Comparison of ENCODE assay signal across 8 cellular contexts in the genomic region with DNA sequence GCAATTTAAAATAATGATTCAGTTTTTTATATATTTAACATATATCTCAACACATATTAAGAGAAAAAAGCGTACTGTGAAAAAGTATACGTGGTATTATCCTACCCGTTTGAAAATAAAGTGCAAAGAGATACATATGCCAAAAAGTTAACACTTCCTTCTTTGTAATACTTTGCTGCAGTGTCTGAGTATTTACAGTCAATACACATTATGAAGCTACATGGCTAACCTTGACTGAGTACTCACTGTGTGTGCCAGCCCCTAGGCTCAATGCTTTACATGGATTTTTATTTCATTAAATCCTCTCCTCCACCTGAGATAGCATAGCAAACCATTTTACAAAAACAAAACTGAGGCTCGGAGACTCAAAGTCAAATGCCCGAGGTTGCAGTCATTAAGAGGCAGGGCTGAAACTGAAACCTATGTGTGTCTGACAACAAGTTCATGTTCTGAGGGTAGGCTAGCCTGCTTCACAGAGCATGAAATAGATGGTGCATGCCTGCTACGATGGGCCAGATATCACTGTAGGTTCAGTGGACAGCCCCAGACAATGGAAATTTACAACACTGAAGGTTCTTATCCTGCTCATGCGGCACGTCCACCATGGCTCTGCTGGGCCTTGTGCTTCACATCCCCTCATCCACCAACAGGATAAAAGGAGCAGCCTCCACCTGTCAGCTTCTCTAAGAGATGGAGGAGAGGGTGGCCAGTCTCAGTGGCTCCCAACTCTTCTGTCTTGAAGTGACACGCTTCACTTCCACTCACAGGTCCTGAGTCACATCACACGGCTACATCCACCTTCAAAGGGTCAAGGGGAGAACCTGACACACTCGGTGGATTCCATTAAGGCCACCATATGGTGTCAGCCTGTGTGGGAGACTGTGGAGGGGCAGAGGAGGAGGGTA.
ATAC-seq lines count a peak whose summit lies in the region.
"Not testable (repeated sequence)": the region's sequence is repeated elsewhere in the genome, so short reads cannot be mapped to it uniquely, and the experiment has no call there.

No MANE protein-coding gene starts in this region.

- H3K27ac Mint-ChIP-seq in stimulated activated memory B cell treated with anti-CD40 and anti-IgM and Interleukin-4, amounts not matched to agents 10 μg/mL and 1 μg/mL and 100 μg/mL, for 72 hours = not testable (repeated sequence)

- not testable (repeated sequence) for H3K36me3 Mint-ChIP-seq in stimulated activated memory B cell treated with anti-CD40 and anti-IgM and Interleukin-4, amounts not matched to agents 10 μg/mL and 1 μg/mL and 100 μg/mL, for 72 hours

- not testable (repeated sequence) for H3K9me3 Mint-ChIP-seq in stimulated activated memory B cell treated with anti-CD40 and anti-IgM and Interleukin-4, amounts not matched to agents 10 μg/mL and 1 μg/mL and 100 μg/mL, for 72 hours

- peak; percentile 99 for ATAC-seq in GM18520 (IDR thresholded peaks at IDR 0.05; ENCODE audit: unreplicated experiment)
- ATAC-seq in GM19395 (IDR thresholded peaks at IDR 0.05; ENCODE audit: unreplicated experiment) = peak; percentile 100
- peak; percentile 100 for ATAC-seq in GM21576 (IDR thresholded peaks at IDR 0.05; ENCODE audit: unreplicated experiment)
- peak; percentile 100 for ATAC-seq in HG02870 (IDR thresholded peaks at IDR 0.05; ENCODE audit: unreplicated experiment)
- peak; percentile 100 for ATAC-seq in HG03135 (IDR thresholded peaks at IDR 0.05; ENCODE audit: unreplicated experiment)
- peak; percentile 100 for ATAC-seq in HG03565 (IDR thresholded peaks at IDR 0.05; ENCODE audit: unreplicated experiment)
- peak; percentile 48 to 77 for ATAC-seq in activated CD4-positive, CD25-positive, alpha-beta regulatory T cell treated with anti-CD3 and anti-CD28 coated beads, Interleukin-2, amount 50 U/mL, for 24 hours
- ATAC-seq in stimulated activated memory B cell treated with anti-CD40 and anti-IgM and Interleukin-4, amounts not matched to agents 10 μg/mL and 1 μg/mL and 100 μg/mL, for 72 hours = peak; percentile 93

- H3K27me3 Mint-ChIP-seq in stimulated activated memory B cell treated with anti-CD40 and anti-IgM and Interleukin-4, amounts not matched to agents 10 μg/mL and 1 μg/mL and 100 μg/mL, for 72 hours = not testable (repeated sequence)

- H3K4me1 Mint-ChIP-seq in stimulated activated memory B cell treated with anti-CD40 and anti-IgM and Interleukin-4, amounts not matched to agents 10 μg/mL and 1 μg/mL and 100 μg/mL, for 72 hours = not testable (repeated sequence)

- H3K4me3 Mint-ChIP-seq in stimulated activated memory B cell treated with anti-CD40 and anti-IgM and Interleukin-4, amounts not matched to agents 10 μg/mL and 1 μg/mL and 100 μg/mL, for 72 hours = peak overlapping the region; percentile 15

Comparison
In these comparisons a context has a peak if more than half of its experiments do, and no peak if none do; other contexts are left out.
1. Peak in every context shown above with its lines: ATAC-seq.